1 cellular context compared by ENCODE assay signal in the genomic region with DNA sequence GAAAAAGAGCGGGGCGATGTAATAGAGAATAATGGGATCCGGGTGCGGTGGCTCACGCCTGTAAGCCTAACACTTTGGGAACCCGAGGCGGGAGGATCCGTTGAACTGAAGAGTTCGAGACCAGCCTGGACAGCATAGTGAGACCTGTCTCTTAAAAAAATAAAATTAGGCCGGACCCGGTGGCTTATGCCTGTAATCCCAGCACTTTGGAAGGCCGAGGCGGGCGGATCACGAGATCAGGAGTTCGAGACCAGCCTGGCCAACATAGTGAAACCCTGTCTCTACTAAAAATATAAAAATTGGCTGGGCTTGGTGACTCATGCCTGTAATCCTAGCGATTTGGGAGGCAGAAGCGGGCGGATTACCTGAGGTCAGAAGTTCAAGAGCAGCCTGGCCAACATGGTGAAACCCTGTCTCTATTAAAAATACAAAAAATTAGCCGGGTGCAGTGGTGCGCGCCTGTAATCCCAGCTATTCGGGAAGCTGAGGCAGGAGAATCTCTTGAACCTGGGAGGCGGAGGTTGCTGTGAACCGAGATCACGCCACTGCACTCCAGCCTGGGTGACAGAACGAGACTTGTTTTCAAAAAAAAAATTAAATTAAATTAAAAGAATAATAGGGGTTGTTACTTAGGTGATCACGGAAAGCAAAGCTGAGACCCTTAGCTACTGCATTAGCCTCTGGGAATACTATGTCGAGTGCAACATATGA.
TF ChIP-seq lines count a peak whose summit lies in the region.

No MANE protein-coding gene starts in this region.

TF ChIP-seq in HepG2, 621 proteins besides CTCF, POLR2A, EP300 and RAD21:
- TF ChIP-seq ZNF766 (CRISPR knock-in tag; IDR thresholded peaks at IDR 0.05; ENCODE audit: borderline replicate concordance), result peak; percentile 2; the same call in 1 of the 2 replicates
- TF ChIP-seq ZBTB38 (CRISPR knock-in tag; IDR thresholded peaks at IDR 0.05), result peak; percentile 91
- peak; percentile 71 for TF ChIP-seq PRPF4 (IDR thresholded peaks at IDR 0.05; ENCODE audit: low read depth, low read length, poor library complexity, severe bottlenecking)
- TF ChIP-seq ZNF746 (CRISPR knock-in tag; IDR thresholded peaks at IDR 0.05), result peak; percentile 16; the same call in 1 of the 2 replicates
- TF ChIP-seq EED (CRISPR knock-in tag; IDR thresholded peaks at IDR 0.05), result 0 out of 2 replicates have a peak, but pooled peaks have one; percentile 16
- TF ChIP-seq HMG20B (CRISPR knock-in tag; conservative IDR thresholded peaks at IDR 0.05), result 0 out of 2 replicates have a peak, but pooled peaks have one; percentile 35
- TF ChIP-seq, protein P1, sequence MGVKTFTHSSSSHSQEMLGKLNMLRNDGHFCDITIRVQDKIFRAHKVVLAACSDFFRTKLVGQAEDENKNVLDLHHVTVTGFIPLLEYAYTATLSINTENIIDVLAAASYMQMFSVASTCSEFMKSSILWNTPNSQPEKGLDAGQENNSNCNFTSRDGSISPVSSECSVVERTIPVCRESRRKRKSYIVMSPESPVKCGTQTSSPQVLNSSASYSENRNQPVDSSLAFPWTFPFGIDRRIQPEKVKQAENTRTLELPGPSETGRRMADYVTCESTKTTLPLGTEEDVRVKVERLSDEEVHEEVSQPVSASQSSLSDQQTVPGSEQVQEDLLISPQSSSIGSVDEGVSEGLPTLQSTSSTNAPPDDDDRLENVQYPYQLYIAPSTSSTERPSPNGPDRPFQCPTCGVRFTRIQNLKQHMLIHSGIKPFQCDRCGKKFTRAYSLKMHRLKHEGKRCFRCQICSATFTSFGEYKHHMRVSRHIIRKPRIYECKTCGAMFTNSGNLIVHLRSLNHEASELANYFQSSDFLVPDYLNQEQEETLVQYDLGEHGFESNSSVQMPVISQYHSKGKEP (CRISPR knock-in tag; IDR thresholded peaks at IDR 0.05), result 0 out of 2 replicates have a peak, but pooled peaks have one; percentile 15
- 0 out of 2 replicates have a peak, but pooled peaks have one; percentile 1 for TF ChIP-seq TSC22D2 (CRISPR knock-in tag; IDR thresholded peaks at IDR 0.05; ENCODE audit: borderline replicate concordance)
- 0 out of 2 replicates have a peak, but pooled peaks have one; percentile 40 for TF ChIP-seq KDM3A (CRISPR knock-in tag; IDR thresholded peaks at IDR 0.05; ENCODE audit: low read depth)
- 0 out of 2 replicates have a peak, but pooled peaks have one; percentile 18 for TF ChIP-seq ZNF124 (CRISPR knock-in tag; IDR thresholded peaks at IDR 0.05)
- TF ChIP-seq, protein P2, sequence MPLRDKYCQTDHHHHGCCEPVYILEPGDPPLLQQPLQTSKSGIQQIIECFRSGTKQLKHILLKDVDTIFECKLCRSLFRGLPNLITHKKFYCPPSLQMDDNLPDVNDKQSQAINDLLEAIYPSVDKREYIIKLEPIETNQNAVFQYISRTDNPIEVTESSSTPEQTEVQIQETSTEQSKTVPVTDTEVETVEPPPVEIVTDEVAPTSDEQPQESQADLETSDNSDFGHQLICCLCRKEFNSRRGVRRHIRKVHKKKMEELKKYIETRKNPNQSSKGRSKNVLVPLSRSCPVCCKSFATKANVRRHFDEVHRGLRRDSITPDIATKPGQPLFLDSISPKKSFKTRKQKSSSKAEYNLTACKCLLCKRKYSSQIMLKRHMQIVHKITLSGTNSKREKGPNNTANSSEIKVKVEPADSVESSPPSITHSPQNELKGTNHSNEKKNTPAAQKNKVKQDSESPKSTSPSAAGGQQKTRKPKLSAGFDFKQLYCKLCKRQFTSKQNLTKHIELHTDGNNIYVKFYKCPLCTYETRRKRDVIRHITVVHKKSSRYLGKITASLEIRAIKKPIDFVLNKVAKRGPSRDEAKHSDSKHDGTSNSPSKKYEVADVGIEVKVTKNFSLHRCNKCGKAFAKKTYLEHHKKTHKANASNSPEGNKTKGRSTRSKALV (CRISPR knock-in tag; IDR thresholded peaks at IDR 0.05), result 0 out of 2 replicates have a peak, but pooled peaks have one; percentile 5
- peak; percentile 67; the same call in 1 of the 2 replicates for TF ChIP-seq ZNF256 (CRISPR knock-in tag; conservative IDR thresholded peaks at IDR 0.05)
- TF ChIP-seq ZFP37 (CRISPR knock-in tag; IDR thresholded peaks at IDR 0.05; ENCODE audit: borderline replicate concordance), result 0 out of 2 replicates have a peak, but pooled peaks have one; percentile 18
- TF ChIP-seq ZNF143 (CRISPR knock-in tag; IDR thresholded peaks at IDR 0.05), result peak; percentile 2; the same call in 1 of the 2 replicates
- 0 out of 2 replicates have a peak, but pooled peaks have one; percentile 48 for TF ChIP-seq ZSCAN30 (CRISPR knock-in tag; IDR thresholded peaks at IDR 0.05)
- TF ChIP-seq CCAR2 (optimal IDR thresholded peaks at IDR 0.05; ENCODE audit: low read depth, low read length), result peak; percentile 3
- peak; percentile 85; the same call in 1 of the 2 replicates for TF ChIP-seq ZNF121 (CRISPR knock-in tag; IDR thresholded peaks at IDR 0.05)
- TF ChIP-seq, protein P3, sequence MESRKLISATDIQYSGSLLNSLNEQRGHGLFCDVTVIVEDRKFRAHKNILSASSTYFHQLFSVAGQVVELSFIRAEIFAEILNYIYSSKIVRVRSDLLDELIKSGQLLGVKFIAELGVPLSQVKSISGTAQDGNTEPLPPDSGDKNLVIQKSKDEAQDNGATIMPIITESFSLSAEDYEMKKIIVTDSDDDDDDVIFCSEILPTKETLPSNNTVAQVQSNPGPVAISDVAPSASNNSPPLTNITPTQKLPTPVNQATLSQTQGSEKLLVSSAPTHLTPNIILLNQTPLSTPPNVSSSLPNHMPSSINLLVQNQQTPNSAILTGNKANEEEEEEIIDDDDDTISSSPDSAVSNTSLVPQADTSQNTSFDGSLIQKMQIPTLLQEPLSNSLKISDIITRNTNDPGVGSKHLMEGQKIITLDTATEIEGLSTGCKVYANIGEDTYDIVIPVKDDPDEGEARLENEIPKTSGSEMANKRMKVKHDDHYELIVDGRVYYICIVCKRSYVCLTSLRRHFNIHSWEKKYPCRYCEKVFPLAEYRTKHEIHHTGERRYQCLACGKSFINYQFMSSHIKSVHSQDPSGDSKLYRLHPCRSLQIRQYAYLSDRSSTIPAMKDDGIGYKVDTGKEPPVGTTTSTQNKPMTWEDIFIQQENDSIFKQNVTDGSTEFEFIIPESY (CRISPR knock-in tag; IDR thresholded peaks at IDR 0.05), result peak; percentile 65
